18 cellular contexts compared by ENCODE assay signal in genomic region chr1:47347735-47348134, GRCh38. TPM values are rescaled to one million over a fixed set of nuclear protein-coding genes. Genes with fewer than 3 reads are reported as not detected.
DNase-seq lines count a peak whose midpoint lies in the region; ATAC-seq and TF ChIP-seq lines count a peak whose summit lies in the region.
"Had no signal": no experiment of that assay in that cellular context is flagged by ENCODE, and none has a peak within 500 bp of the region (broad histone marks: within the 10 kb centered on the region; RNA-seq: fewer than 3 reads in every experiment).

No MANE protein-coding gene starts in this region.

- CTCF ChIA-PET in activated CD4-positive, alpha-beta T cell treated with anti-CD3 and anti-CD28 coated beads for 36 hours (lab: Charles Lee), result no interaction called here
- CTCF ChIA-PET in Calu3 (lab: Charles Lee), result interaction anchor here (1.4 kb wide), 1 partner anchor 9 kb away, joined by 3 read pairs; no protein-coding TSS in a partner anchor

- H3K27ac ChIP-seq in VCaP, result peak overlapping the region; percentile 68
- H3K27ac ChIP-seq: 22Rv1, A549, C4-2B had no signal

- no peak for ATAC-seq in activated CD4-positive, alpha-beta T cell treated with anti-CD3 and anti-CD28 coated beads for 36 hours
- no peak for ATAC-seq in GM21515 (IDR thresholded peaks at IDR 0.05; ENCODE audit: unreplicated experiment)
- ATAC-seq: A549, GM12878, K562 had no signal

- POLR2A ChIA-PET in activated CD4-positive, alpha-beta T cell treated with anti-CD3 and anti-CD28 coated beads for 36 hours (lab: Charles Lee), result no interaction called here

- no peak for TF ChIP-seq CTCF in VCaP (conservative IDR thresholded peaks at IDR 0.05)
- TF ChIP-seq CTCF in neural crest cell (conservative IDR thresholded peaks at IDR 0.05), result no peak
- no peak for TF ChIP-seq CTCF in glutamatergic neuron (IDR thresholded peaks at IDR 0.05; ENCODE audit: partially characterized antibody, unreplicated experiment)
- no peak for TF ChIP-seq CTCF in Calu3 (IDR thresholded peaks at IDR 0.05; ENCODE audit: unreplicated experiment)

- H3K4me3 Mint-ChIP-seq in activated CD4-positive, alpha-beta T cell treated with anti-CD3 and anti-CD28 coated beads for 36 hours, result no peak overlapping the region
- no peak overlapping the region for H3K4me3 Mint-ChIP-seq in neural crest cell
- H3K4me3 Mint-ChIP-seq in glutamatergic neuron (ENCODE audit: unreplicated experiment), result no peak overlapping the region
- no peak overlapping the region for H3K4me3 Mint-ChIP-seq in Calu3 (ENCODE audit: low read depth, unreplicated experiment)
- H3K4me3 Mint-ChIP-seq: CD4-positive, alpha-beta T cell had no signal

- H3K4me1 Mint-ChIP-seq in activated CD4-positive, alpha-beta T cell treated with anti-CD3 and anti-CD28 coated beads for 36 hours, result peaks cover 25% of the 10 kb centered on the region
- H3K4me1 Mint-ChIP-seq in neural crest cell (no peaks in the 10 kb centered on the region), glutamatergic neuron (ENCODE audit: low read depth, unreplicated experiment) (no peaks in the 10 kb centered on the region), Calu3 (ENCODE audit: low read depth, unreplicated experiment) (peaks cover 14% of the 10 kb centered on the region)

- DNase-seq in activated CD4-positive, alpha-beta T cell treated with anti-CD3 and anti-CD28 coated beads for 36 hours, result no peak
- no peak for DNase-seq in activated CD4-positive, alpha-beta T cell treated with anti-CD3 and anti-CD28 coated beads for 4 hours
- DNase-seq in left kidney (ENCODE audit: low read depth, low spot score) (peak; percentile 11), neural crest cell (ENCODE audit: low read depth, low spot score) (no peak), glutamatergic neuron (no peak), Calu3 (no peak)
- DNase-seq: AML-193; Caco-2; CD4-positive, alpha-beta T cell; DMS79 treated with DMSO at 0.1 percent for 48 hours; IMR-90 had no signal

- peak overlapping the region; percentile 31 for H3K27ac Mint-ChIP-seq in activated CD4-positive, alpha-beta T cell treated with anti-CD3 and anti-CD28 coated beads for 36 hours
- H3K27ac Mint-ChIP-seq in neural crest cell (ENCODE audit: unreplicated experiment), result peak overlapping the region; percentile 50
- H3K27ac Mint-ChIP-seq in glutamatergic neuron (ENCODE audit: unreplicated experiment), result no peak overlapping the region
- no peak overlapping the region for H3K27ac Mint-ChIP-seq in Calu3 (ENCODE audit: unreplicated experiment)
- H3K27ac Mint-ChIP-seq: CD4-positive, alpha-beta T cell had no signal

- intact Hi-C loops in activated CD4-positive, alpha-beta T cell treated with anti-CD3 and anti-CD28 coated beads for 36 hours (cut with DNase I, micrococcal nuclease), result no loop called here
- intact Hi-C loops in Calu3 (cut with micrococcal nuclease; ENCODE audit: unreplicated experiment), result loop anchor here (5.0 kb wide), 1 partner anchor 35 kb away; the partner anchor contains the start of gene STIL

- H3K36me3 Mint-ChIP-seq in activated CD4-positive, alpha-beta T cell treated with anti-CD3 and anti-CD28 coated beads for 36 hours (ENCODE audit: low read depth), result peaks cover 23% of the 10 kb centered on the region
- H3K36me3 Mint-ChIP-seq in neural crest cell (ENCODE audit: low read depth), result peaks cover 5% of the 10 kb centered on the region
- H3K36me3 Mint-ChIP-seq in glutamatergic neuron (ENCODE audit: unreplicated experiment), result no peaks in the 10 kb centered on the region
- H3K36me3 Mint-ChIP-seq in Calu3 (ENCODE audit: insufficient read depth, unreplicated experiment), result peaks cover 15% of the 10 kb centered on the region

- no peaks in the 10 kb centered on the region for H3K9me3 Mint-ChIP-seq in activated CD4-positive, alpha-beta T cell treated with anti-CD3 and anti-CD28 coated beads for 36 hours (ENCODE audit: low read depth)
- no peaks in the 10 kb centered on the region for H3K9me3 Mint-ChIP-seq in neural crest cell
- no peaks in the 10 kb centered on the region for H3K9me3 Mint-ChIP-seq in glutamatergic neuron (ENCODE audit: unreplicated experiment)
- no peaks in the 10 kb centered on the region for H3K9me3 Mint-ChIP-seq in Calu3 (ENCODE audit: low read depth, unreplicated experiment)
- H3K9me3 Mint-ChIP-seq: CD4-positive, alpha-beta T cell had no signal

- BruUV-seq in Calu3 (replicated peaks; lab: Mats Ljungman, UMichigan), result no TSS peak

- no peaks in the 10 kb centered on the region for H3K27me3 Mint-ChIP-seq in activated CD4-positive, alpha-beta T cell treated with anti-CD3 and anti-CD28 coated beads for 36 hours
- H3K27me3 Mint-ChIP-seq in neural crest cell (ENCODE audit: low read depth) (no peaks in the 10 kb centered on the region), glutamatergic neuron (ENCODE audit: unreplicated experiment) (no peaks in the 10 kb centered on the region), Calu3 (ENCODE audit: unreplicated experiment) (no peaks in the 10 kb centered on the region)
- H3K27me3 Mint-ChIP-seq: CD4-positive, alpha-beta T cell had no signal

RNA-seq across cellular contexts. Expression of gene CMPK1, which starts 14.1 kb away (rescaled TPM):
- total RNA-seq in activated CD4-positive, alpha-beta T cell treated with anti-CD3 and anti-CD28 coated beads for 36 hours, result 100 to 1,000 TPM in 1 of 2 experiments, 10 to 100 TPM in 1; 97.7 to 134 TPM
- total RNA-seq in neural crest cell, result 57.6 and 59.3 TPM in 2 replicates
- total RNA-seq in glutamatergic neuron (ENCODE audit: unreplicated experiment), result 60.4 TPM
- 162 and 170 TPM in 2 replicates for total RNA-seq in Calu3 (2022)

RNA-seq across cellular contexts. Expression of gene STIL, which starts 33.8 kb away (rescaled TPM):
- total RNA-seq in activated CD4-positive, alpha-beta T cell treated with anti-CD3 and anti-CD28 coated beads for 36 hours, result 10 to 100 TPM; 33.9 to 36.0 TPM
- total RNA-seq in neural crest cell (27.0 and 27.8 TPM in 2 replicates), glutamatergic neuron (ENCODE audit: unreplicated experiment) (5.4 TPM), Calu3 (2022) (52.5 and 62.4 TPM in 2 replicates)

Comparison
In these comparisons a context has a peak if more than half of its experiments do, and no peak if none do; other contexts are left out.
1. H3K27ac Mint-ChIP-seq: peak in activated CD4-positive, alpha-beta T cell treated with anti-CD3 and anti-CD28 coated beads for 36 hours (single experiment) and neural crest cell (single experiment); none in glutamatergic neuron (single experiment) and Calu3 (single experiment).